Comparison of ENCODE assay signal across 18 cellular contexts in genomic region chr9:81472701-81473100, GRCh38.
A peak's percentile ranks its signal among the peaks of the same experiment; 100 is the strongest.
DNase-seq lines count a peak whose midpoint lies in the region; ATAC-seq, FAIRE-seq and TF ChIP-seq lines count a peak whose summit lies in the region.
"Had no signal": no experiment of that assay in that cellular context is flagged by ENCODE, and none has a peak within 500 bp of the region (broad histone marks: within the 10 kb centered on the region; RNA-seq: fewer than 3 reads in every experiment).

No MANE protein-coding gene starts in this region.

- no peak overlapping the region for H2AK5ac ChIP-seq in IMR-90 (ENCODE audit: low read depth, low read length)

- no peaks in the 10 kb centered on the region for H3K36me3 Mint-ChIP-seq in neural progenitor cell

- no TSS peak for BruUV-seq in IMR-90 (replicated peaks; lab: Mats Ljungman, UMichigan)

- POLR2A ChIA-PET in IMR-90 (lab: Charles Lee; ENCODE audit: unreplicated experiment): no interaction called here

- no peak overlapping the region for H3K4me3 ChIP-seq in BLaER1 treated with 17β-estradiol and CSF1 and Interleukin-3, amounts not matched to agents 10 nM and 100 nM
- H3K4me3 ChIP-seq in IMR-90 (ENCODE audit: insufficient read depth, low read depth, low read length) (no peak overlapping the region), dorsolateral prefrontal cortex (no peak overlapping the region), neural progenitor cell (no peak overlapping the region)
- H3K4me3 ChIP-seq: K562, Peyer's patch had no signal

- H3K9ac ChIP-seq in BLaER1 treated with 17β-estradiol and CSF1 and Interleukin-3, amounts not matched to agents 10 nM and 100 nM: no peak overlapping the region
- no peak overlapping the region for H3K9ac ChIP-seq in IMR-90 (ENCODE audit: low read depth, low read length)
- no peak overlapping the region for H3K9ac ChIP-seq in neural progenitor cell

- no peak overlapping the region for H2BK120ac ChIP-seq in IMR-90 (ENCODE audit: low read depth, low read length)

- no peak for FAIRE-seq in GM12891 (lab: Jason Lieb, UNC)
- FAIRE-seq: G401.6, K562 had no signal

- no peaks in the 10 kb centered on the region; a peak in 1 of 22 replicates for H3K9me3 ChIP-seq in BLaER1 treated with 17β-estradiol and CSF1 and Interleukin-3, amounts not matched to agents 10 nM and 100 nM (replicated peaks in 1 of 11)
- H3K9me3 ChIP-seq in IMR-90 (ENCODE audit: control insufficient read depth, insufficient read depth, low read length) (no peaks in the 10 kb centered on the region), neural progenitor cell (ENCODE audit: low read depth) (no peaks in the 10 kb centered on the region)
- H3K9me3 ChIP-seq: Peyer's patch had no signal

- CTCF ChIA-PET in IMR-90 (lab: Yijun Ruan, JAX): interaction anchor here (0.7 kb wide), 1 partner anchor 214 kb away, joined by 11 read pairs; no protein-coding TSS in a partner anchor

- H3K79me2 ChIP-seq in neural progenitor cell (ENCODE audit: low read depth): no peaks in the 10 kb centered on the region

- H4K91ac ChIP-seq in IMR-90 (ENCODE audit: insufficient read depth, low read depth, low read length): no peak overlapping the region

- TF ChIP-seq POLR2A in IMR-90 (IDR thresholded peaks at IDR 0.05; ENCODE audit: low read depth, low read length) (no peak), GM12891 (IDR thresholded peaks at IDR 0.05; ENCODE audit: low read depth, low read length) (no peak)

- H3K4me1 ChIP-seq in BLaER1 treated with 17β-estradiol and CSF1 and Interleukin-3, amounts not matched to agents 10 nM and 100 nM: peaks cover 0 to 13% (median 0%) of the 10 kb centered on the region in 10 experiments; a peak in 8 of 20 replicates
- H3K4me1 ChIP-seq in IMR-90 (ENCODE audit: control insufficient read depth, insufficient read depth, low read length) (peaks cover 11% of the 10 kb centered on the region), neural progenitor cell (no peaks in the 10 kb centered on the region), foreskin keratinocyte (no peaks in the 10 kb centered on the region)
- H3K4me1 ChIP-seq: Peyer's patch had no signal

- no peaks in the 10 kb centered on the region for H3F3A ChIP-seq in neural progenitor cell (ENCODE audit: low read depth)

- no peak overlapping the region; the same call in 1 of the 2 replicates for H4K5ac ChIP-seq in IMR-90 (ENCODE audit: low read depth, low read length)

- no peak overlapping the region for H3K56ac ChIP-seq in IMR-90 (ENCODE audit: extremely low read depth, insufficient read depth, low read length)

- H3K27me3 ChIP-seq in BLaER1 treated with 17β-estradiol and CSF1 and Interleukin-3, amounts not matched to agents 10 nM and 100 nM: no peaks in the 10 kb centered on the region
- H3K27me3 ChIP-seq in IMR-90 (ENCODE audit: control insufficient read depth, insufficient read depth, low read length) (no peaks in the 10 kb centered on the region), dorsolateral prefrontal cortex (peaks cover 0 to 5% (median 0%) of the 10 kb centered on the region in 45 donors), neural progenitor cell (no peaks in the 10 kb centered on the region), foreskin keratinocyte (peaks cover 3% of the 10 kb centered on the region)
- H3K27me3 ChIP-seq: Peyer's patch had no signal

- H3K36me3 ChIP-seq in BLaER1 treated with 17β-estradiol and CSF1 and Interleukin-3, amounts not matched to agents 10 nM and 100 nM: no peaks in the 10 kb centered on the region
- H3K36me3 ChIP-seq in IMR-90 (ENCODE audit: control insufficient read depth, insufficient read depth, low read length) (no peaks in the 10 kb centered on the region), neural progenitor cell (no peaks in the 10 kb centered on the region)
- H3K36me3 ChIP-seq: Peyer's patch had no signal

- no peaks in the 10 kb centered on the region for H3K79me1 ChIP-seq in IMR-90 (ENCODE audit: low read depth in 1 of 2, low read length in 2 of 2)

- no peak overlapping the region for H3K27ac Mint-ChIP-seq in neural progenitor cell

- in situ Hi-C loops in IMR-90 (cut with MboI; ENCODE audit: low sequenced_read_pairs): no loop called here

- H3K9me3 Mint-ChIP-seq in neural progenitor cell: no peaks in the 10 kb centered on the region

- no peak overlapping the region for H2BK20ac ChIP-seq in IMR-90 (ENCODE audit: low read depth, low read length)

- no peak for TF ChIP-seq CTCF in IMR-90 (conservative IDR thresholded peaks at IDR 0.05; ENCODE audit: low read depth, low read length)
- TF ChIP-seq CTCF in dorsolateral prefrontal cortex (IDR thresholded peaks at IDR 0.05 in 54 of 56, conservative IDR thresholded peaks at IDR 0.05 in 2 of 56; ENCODE audit: low read depth in 1 of 56, partially characterized antibody in 56 of 56): no peak
- TF ChIP-seq CTCF in neural progenitor cell (IDR thresholded peaks at IDR 0.05): no peak
- TF ChIP-seq CTCF in foreskin keratinocyte (conservative IDR thresholded peaks at IDR 0.05): no peak

- H3K4me1 Mint-ChIP-seq in neural progenitor cell: peaks cover 2% of the 10 kb centered on the region

- peaks cover 2% of the 10 kb centered on the region for H3K27me3 Mint-ChIP-seq in neural progenitor cell (ENCODE audit: insufficient read depth, low read depth)

- peak overlapping the region; percentile 61 for H3K18ac ChIP-seq in IMR-90 (ENCODE audit: low read depth, low read length)

- 70% methylated on average over 2 of the region's 10 CpGs; no CpG with 5 or more reads in 1 of the 2 experiments for WGBS in IMR-90 (ENCODE audit: extremely low coverage in 2 of 2, insufficient read length in 1 of 2), 2 experiments

- H3K4ac ChIP-seq in IMR-90 (ENCODE audit: low read depth, low read length): 0 out of 2 replicates have a peak overlapping the region, but pooled peaks have one; percentile 18

- ATAC-seq in IMR-90 (ENCODE audit: low read depth): no peak
- ATAC-seq in foreskin keratinocyte: no peak
- ATAC-seq: K562 had no signal

- no peak overlapping the region for H3K14ac ChIP-seq in IMR-90 (replicated peaks; ENCODE audit: low read depth, low read length)

- H4K20me1 ChIP-seq in BLaER1 treated with 17β-estradiol and CSF1 and Interleukin-3, amounts not matched to agents 10 nM and 100 nM: no peaks in the 10 kb centered on the region
- H4K20me1 ChIP-seq in IMR-90 (ENCODE audit: insufficient read depth, low read length) (no peaks in the 10 kb centered on the region), neural progenitor cell (ENCODE audit: low read depth) (no peaks in the 10 kb centered on the region)

- DNase-seq in IMR-90: no peak
- peak; percentile 18 to 91 (median 75) for DNase-seq in dorsolateral prefrontal cortex
- DNase-seq in neural progenitor cell (ENCODE audit: low spot score): no peak
- no peak for DNase-seq in GM12891 (ENCODE audit: insufficient read length, low spot score)
- no peak for DNase-seq in foreskin keratinocyte
- no peak for DNase-seq in NCI-H1417 (lab: John Stamatoyannopoulos, UW)
- DNase-seq in HPDE6-E6E7 (ENCODE audit: extremely low spot score): no peak
- DNase-seq: ACHN, HCEC 1CT, NCI-H1092 treated with DMSO at 0.1 percent for 48 hours, NCI-H1694 treated with DMSO at 0.1 percent for 48 hours, NCI-H2227 treated with DMSO at 0.1 percent for 48 hours, NCI-H510A treated with DMSO at 0.1 percent for 48 hours, Peyer's patch, SW 1271 had no signal

- no peak overlapping the region for H3K4me3 Mint-ChIP-seq in neural progenitor cell

- H3K9me1 ChIP-seq in IMR-90 (ENCODE audit: insufficient read depth, low read length): peaks cover 3% of the 10 kb centered on the region; the same call in 1 of the 2 replicates

- 0 out of 3 replicates have a peak overlapping the region, but pooled peaks have one; percentile 71 for H2BK15ac ChIP-seq in IMR-90 (ENCODE audit: low read depth, low read length)

- no peak overlapping the region for H2BK5ac ChIP-seq in IMR-90 (ENCODE audit: low read depth, low read length, poor library complexity, severe bottlenecking)

- H4K8ac ChIP-seq in IMR-90 (ENCODE audit: low read depth in 2 of 2, low read length in 2 of 2): no peak overlapping the region

- no peak overlapping the region for H3K23ac ChIP-seq in IMR-90 (ENCODE audit: low read depth, low read length)

- dilution Hi-C loops in IMR-90 (cut with HindIII; ENCODE audit: low sequenced_read_pairs, unreplicated experiment): no loop called here

- H3K27ac ChIP-seq in BLaER1 treated with 17β-estradiol and CSF1 and Interleukin-3, amounts not matched to agents 10 nM and 100 nM: no peak overlapping the region
- H3K27ac ChIP-seq in IMR-90 (ENCODE audit: insufficient read depth, low read length): no peak overlapping the region
- peak overlapping the region in 13 of 59 donors; percentile 14 to 75 (median 65) for H3K27ac ChIP-seq in dorsolateral prefrontal cortex
- H3K27ac ChIP-seq in neural progenitor cell: no peak overlapping the region
- H3K27ac ChIP-seq in foreskin keratinocyte: no peak overlapping the region
- H3K27ac ChIP-seq: Peyer's patch had no signal

- peak overlapping the region in 7 of 11 experiments; percentile 1 to 46 (median 17); a peak in 9 of 22 replicates for H3K4me2 ChIP-seq in BLaER1 treated with 17β-estradiol and CSF1 and Interleukin-3, amounts not matched to agents 10 nM and 100 nM
- no peak overlapping the region for H3K4me2 ChIP-seq in IMR-90 (ENCODE audit: low read depth, low read length)
- no peak overlapping the region for H3K4me2 ChIP-seq in neural progenitor cell

- TF ChIP-seq RAD21 in IMR-90 (IDR thresholded peaks at IDR 0.05; ENCODE audit: low read length): no peak

- intact Hi-C loops in IMR-90 (cut with micrococcal nuclease) (no loop called here), dorsolateral prefrontal cortex (cut with DNase I) (no loop called here)

- H2AFZ ChIP-seq in IMR-90 (replicated peaks; ENCODE audit: low read length, poor library complexity) (no peak overlapping the region), neural progenitor cell (replicated peaks) (peak overlapping the region; percentile 95)

- H2AK9ac ChIP-seq in IMR-90 (replicated peaks; ENCODE audit: low read depth, low read length, poor library complexity): no peak overlapping the region

TF ChIP-seq in IMR-90, 13 proteins besides CTCF, POLR2A, EP300 and RAD21:
- no peak for TF ChIP-seq RCOR1 (IDR thresholded peaks at IDR 0.05; ENCODE audit: insufficient replicate concordance, low read length)

TF ChIP-seq in GM12891, 5 proteins besides CTCF, POLR2A, EP300 and RAD21:
- TF ChIP-seq POU2F2 (IDR thresholded peaks at IDR 0.05; ENCODE audit: low read depth, low read length) (no peak), SPI1 (IDR thresholded peaks at IDR 0.05; ENCODE audit: low read depth, low read length) (no peak), TAF1 (IDR thresholded peaks at IDR 0.05; ENCODE audit: low read depth, low read length) (no peak), PAX5 (IDR thresholded peaks at IDR 0.05; ENCODE audit: insufficient read depth, low read length, severe bottlenecking) (no peak), POLR2AphosphoS5 (IDR thresholded peaks at IDR 0.05; ENCODE audit: low read depth, low read length) (no peak)

Comparison
In these comparisons a context has a peak if more than half of its experiments do, and no peak if none do; other contexts are left out.
1. H3K4me2 ChIP-seq: peak in BLaER1 treated with 17β-estradiol and CSF1 and Interleukin-3, amounts not matched to agents 10 nM and 100 nM (7 of 11); none in IMR-90 (single experiment) and neural progenitor cell (single experiment).
2. DNase-seq: peak in dorsolateral prefrontal cortex (10 of 10); none in IMR-90 (single experiment), neural progenitor cell (single experiment), GM12891 (single experiment), foreskin keratinocyte (0 of 2), NCI-H1417 (0 of 3) and HPDE6-E6E7 (single experiment).